In the genomic region with DNA sequence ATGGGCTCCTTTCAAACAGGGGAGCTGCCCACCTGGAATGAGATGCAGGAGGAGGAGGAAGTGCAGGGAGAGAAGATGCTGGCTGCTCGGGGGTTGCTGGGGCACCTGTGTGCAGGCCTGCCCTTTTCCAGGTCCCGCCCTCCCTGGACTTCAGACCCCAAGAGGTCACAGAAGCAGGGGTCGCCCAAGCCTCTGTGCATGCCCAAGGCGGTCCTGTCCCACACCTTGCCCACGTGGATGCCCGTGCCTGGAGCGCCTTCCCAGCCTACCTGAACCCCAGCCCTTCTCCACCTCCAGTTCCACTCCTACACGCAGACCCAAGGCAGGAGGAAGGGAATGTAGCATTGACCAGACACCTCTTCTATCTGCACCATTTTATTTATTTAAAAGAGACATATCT, we compare ENCODE assay signal across 28 cellular contexts.
"Had no signal": no experiment of that assay in that cellular context is flagged by ENCODE, and none has a peak within 500 bp of the region (broad histone marks: within the 10 kb centered on the region; RNA-seq: fewer than 3 reads in every experiment).

No MANE protein-coding gene starts in this region.

- FAIRE-seq: astrocyte, islet of Langerhans, TTC549 had no signal

- ATAC-seq: activated CD4-positive, CD25-positive, alpha-beta regulatory T cell treated with anti-CD3 and anti-CD28 coated beads, Interleukin-2, amount 50 U/mL, for 24 hours; foreskin keratinocyte; naive thymus-derived CD4-positive, alpha-beta T cell; psoas muscle had no signal

- DNase-seq: activated CD4-positive, alpha-beta memory T cell treated with anti-CD3 and anti-CD28 coated beads, Interleukin-2, amount 10 ng/mL, durations not matched to agents 7 days and 5 days; activated CD4-positive, alpha-beta T cell treated with anti-CD3 and anti-CD28 coated beads for 48 hours; activated CD8-positive, alpha-beta memory T cell treated with anti-CD3 and anti-CD28 coated beads, Interleukin-2, amount 50 U/mL, for 48 hours; activated gamma-delta T cell treated with Interleukin-2 at 50 U/mL for 16 hours; activated naive CD4-positive, alpha-beta T cell treated with anti-CD3 and anti-CD28 coated beads, Interleukin-2, amount 50 U/mL, for 16 hours; activated T-cell treated with anti-CD3 and anti-CD28 coated beads, Interleukin-2, amount 50 U/mL, for 24 hours; amniotic stem cell; brain microvascular endothelial cell; effector memory CD4-positive, alpha-beta T cell; foreskin keratinocyte; heart right ventricle; left ventricle myocardium inferior; naive thymus-derived CD4-positive, alpha-beta T cell; psoas muscle; stimulated activated CD4-positive, alpha-beta T cell treated with anti-CD3 and anti-CD28 coated beads, Interleukin-2, amount 100 ng/mL, for 24 hours; stimulated activated naive CD4-positive, alpha-beta T cell; T-helper 9 cell had no signal

- H3K4me1 ChIP-seq: parathyroid adenoma had no signal

- H3K4me3 ChIP-seq: coronary artery, dorsolateral prefrontal cortex, heart right ventricle, left ventricle myocardium inferior, psoas muscle, smooth muscle cell, suprapubic skin, tibial nerve had no signal

- H3K9me3 ChIP-seq: heart right ventricle, left ventricle myocardium inferior, psoas muscle, suprapubic skin, tibial nerve had no signal

- H3K9ac ChIP-seq: parathyroid adenoma had no signal

- H3K79me2 ChIP-seq: parathyroid adenoma had no signal

- H3K4me2 ChIP-seq: smooth muscle cell had no signal

- H3K27me3 ChIP-seq: brain microvascular endothelial cell, dorsolateral prefrontal cortex, foreskin keratinocyte, heart right ventricle, suprapubic skin, tibial nerve had no signal

- H3K27ac ChIP-seq: brain microvascular endothelial cell, coronary artery, foreskin keratinocyte, heart right ventricle, left ventricle myocardium inferior, parathyroid adenoma, psoas muscle, suprapubic skin, WERI-Rb-1 had no signal

- H2AFZ ChIP-seq: parathyroid adenoma had no signal

- H3K36me3 ChIP-seq: brain microvascular endothelial cell, left ventricle myocardium inferior, suprapubic skin, tibial nerve, WERI-Rb-1 had no signal
